ENCODE assay signal across 9 cellular contexts in genomic region chr11:118883368-118884071, GRCh38. TPM values are rescaled to one million over a fixed set of nuclear protein-coding genes. Genes with fewer than 3 reads are reported as not detected.
DNase-seq lines count a peak whose midpoint lies in the region; ATAC-seq, FAIRE-seq and TF ChIP-seq lines count a peak whose summit lies in the region.
"Had no signal": no experiment of that assay in that cellular context is flagged by ENCODE, and none has a peak within 500 bp of the region (broad histone marks: within the 10 kb centered on the region; RNA-seq: fewer than 3 reads in every experiment).

A gene with protein sequence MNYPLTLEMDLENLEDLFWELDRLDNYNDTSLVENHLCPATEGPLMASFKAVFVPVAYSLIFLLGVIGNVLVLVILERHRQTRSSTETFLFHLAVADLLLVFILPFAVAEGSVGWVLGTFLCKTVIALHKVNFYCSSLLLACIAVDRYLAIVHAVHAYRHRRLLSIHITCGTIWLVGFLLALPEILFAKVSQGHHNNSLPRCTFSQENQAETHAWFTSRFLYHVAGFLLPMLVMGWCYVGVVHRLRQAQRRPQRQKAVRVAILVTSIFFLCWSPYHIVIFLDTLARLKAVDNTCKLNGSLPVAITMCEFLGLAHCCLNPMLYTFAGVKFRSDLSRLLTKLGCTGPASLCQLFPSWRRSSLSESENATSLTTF (plus strand): TSS chr11:118883892. CDS start chr11:118883942, 50 bp downstream.

- WGBS in K562 (ENCODE audit: insufficient coverage, low coverage, missing lambda C conversion rate): 39% methylated on average over 14 of the region's 16 CpGs

- no peak within 1 kb of the TSS for H3K4me2 ChIP-seq in K562 (ENCODE audit: insufficient read depth, low read length)

- no peak within 1 kb of the TSS for H2AFZ ChIP-seq in K562 (ENCODE audit: low read depth, low read length)

- no peak within 1 kb of the TSS for H3K4me3 ChIP-seq in CD8-positive, alpha-beta T cell (ENCODE audit: low read depth, low read length)
- H3K4me3 ChIP-seq in K562: no peak within 1 kb of the TSS

- H3K9ac ChIP-seq in K562 (ENCODE audit: insufficient read depth in 1 of 2, low read depth in 2 of 2, low read length in 2 of 2): peak within 1 kb of the TSS in 1 of 2 experiments; percentile 65; a peak in 1 of 4 replicates

- in situ Hi-C loops in K562 (cut with MboI): no loop called here

- no peak for TF ChIP-seq EP300 in K562 (IDR thresholded peaks at IDR 0.05; ENCODE audit: low read length)

- no peaks in the 10 kb centered on the region for H3K9me3 ChIP-seq in CD8-positive, alpha-beta T cell (ENCODE audit: low read length)
- no peaks in the 10 kb centered on the region for H3K9me3 ChIP-seq in K562 (replicated peaks; ENCODE audit: control insufficient read depth, insufficient read depth, low read depth, low read length)

- peak in 1 of 7 experiments; percentile 43 for DNase-seq in CD8-positive, alpha-beta T cell
- DNase-seq in K562 (ENCODE audit: extremely low read depth in 1 of 4, low spot score in 3 of 4): no peak
- no peak for DNase-seq in activated CD8-positive, alpha-beta memory T cell treated with anti-CD3 and anti-CD28 coated beads for 24 hours
- DNase-seq in NCI-H446 treated with DMSO at 0.1 percent for 48 hours (lab: John Stamatoyannopoulos, UW): no peak
- no peak for DNase-seq in effector CD8-positive, alpha-beta T cell (lab: John Stamatoyannopoulos, UW)

- no peak for TF ChIP-seq POLR2A in K562 (conservative IDR thresholded peaks at IDR 0.05)

- TF ChIP-seq CTCF in CD8-positive, alpha-beta T cell (IDR thresholded peaks at IDR 0.05): no peak
- TF ChIP-seq CTCF in K562 (IDR thresholded peaks at IDR 0.05 in 2 of 3, conservative IDR thresholded peaks at IDR 0.05 in 1 of 3; ENCODE audit: insufficient read depth in 2 of 3, low read depth in 1 of 3, low read length in 3 of 3): no peak

- H3K36me3 Mint-ChIP-seq in CD8-positive, alpha-beta T cell: no peaks in the 10 kb centered on the region
- peaks cover 10% of the 10 kb centered on the region for H3K36me3 Mint-ChIP-seq in IgD-negative memory B cell

- POLR2A ChIA-PET in CD8-positive, alpha-beta T cell (lab: Charles Lee): interaction anchor here (0.9 to 2.4 kb wide), 5 partner anchors 9 to 95 kb away, joined by 3 to 11 read pairs (median 6); no protein-coding TSS in a partner anchor
- POLR2A ChIA-PET in K562 (lab: Yijun Ruan, JAX): interaction anchor here (0.8 to 1.6 kb wide), 7 partner anchors 14 to 94 kb away, joined by 3 to 5 read pairs (median 3); no protein-coding TSS in a partner anchor

- H3K9me3 Mint-ChIP-seq in CD8-positive, alpha-beta T cell: no peaks in the 10 kb centered on the region
- no peaks in the 10 kb centered on the region for H3K9me3 Mint-ChIP-seq in IgD-negative memory B cell
- H3K9me3 Mint-ChIP-seq: nephron had no signal

- peaks cover 47% of the 10 kb centered on the region for H3K4me1 ChIP-seq in CD8-positive, alpha-beta T cell (ENCODE audit: insufficient read depth, low read length)
- H3K4me1 ChIP-seq in K562 (replicated peaks in 1 of 2; ENCODE audit: control insufficient read depth in 2 of 2, insufficient read depth in 2 of 2, low read length in 2 of 2): peaks cover 22 to 33% of the 10 kb centered on the region in 2 experiments

- CTCF ChIA-PET in CD8-positive, alpha-beta T cell (lab: Charles Lee): interaction anchor here (0.7 to 2.5 kb wide), 5 partner anchors 11 to 116 kb away, joined by 3 to 11 read pairs (median 5); partner anchors contain the start of gene UPK2
- CTCF ChIA-PET in K562 (lab: Yijun Ruan, JAX; ENCODE audit: low intra/inter-chr PET ratio): no interaction called here

- peaks cover 71% of the 10 kb centered on the region for H3K4me1 Mint-ChIP-seq in CD8-positive, alpha-beta T cell (ENCODE audit: low read depth)
- peaks cover 20 to 44% (median 41%) of the 10 kb centered on the region in 3 donors for H3K4me1 Mint-ChIP-seq in IgD-negative memory B cell

- H3K4me3 Mint-ChIP-seq in CD8-positive, alpha-beta T cell: peak within 1 kb of the TSS; percentile 63
- H3K4me3 Mint-ChIP-seq in IgD-negative memory B cell: peak within 1 kb of the TSS; percentile 92 to 99 (median 96)
- H3K4me3 Mint-ChIP-seq: nephron had no signal

- H4K20me1 ChIP-seq in K562 (replicated peaks; ENCODE audit: control insufficient read depth, insufficient read depth, low read length): no peaks in the 10 kb centered on the region

- peak; percentile 45 for ATAC-seq in CD8-positive, alpha-beta T cell
- ATAC-seq in GM21381 (IDR thresholded peaks at IDR 0.05; ENCODE audit: unreplicated experiment) (peak; percentile 67), K562 (no peak), GM19467 (IDR thresholded peaks at IDR 0.05; ENCODE audit: unreplicated experiment) (no peak)

- no peaks in the 10 kb centered on the region for H3K79me2 ChIP-seq in K562 (ENCODE audit: control insufficient read depth, insufficient read depth, low read length)

- H3K27me3 Mint-ChIP-seq in CD8-positive, alpha-beta T cell (ENCODE audit: low read depth): no peaks in the 10 kb centered on the region
- H3K27me3 Mint-ChIP-seq in IgD-negative memory B cell: peaks cover 2% of the 10 kb centered on the region

- no peak for FAIRE-seq in K562 (lab: Jason Lieb, UNC)

- no TSS peak for BruUV-seq in K562 (replicated peaks; lab: Mats Ljungman, UMichigan)

- H3K27me3 ChIP-seq in CD8-positive, alpha-beta T cell (ENCODE audit: insufficient read depth, low read length): no peaks in the 10 kb centered on the region
- no peaks in the 10 kb centered on the region for H3K27me3 ChIP-seq in K562 (ENCODE audit: control insufficient read depth in 2 of 2, insufficient read depth in 2 of 2, low read length in 2 of 2)

- H3K9me1 ChIP-seq in K562 (ENCODE audit: control insufficient read depth, insufficient read depth, low read length): no peaks in the 10 kb centered on the region

- H3K27ac Mint-ChIP-seq in CD8-positive, alpha-beta T cell: peak within 1 kb of the TSS; percentile 62
- H3K27ac Mint-ChIP-seq in IgD-negative memory B cell: peak within 1 kb of the TSS; percentile 92 to 98 (median 97)
- H3K27ac Mint-ChIP-seq: nephron had no signal

- H3K36me3 ChIP-seq in CD8-positive, alpha-beta T cell (ENCODE audit: insufficient read depth, low read length): no peaks in the 10 kb centered on the region
- no peaks in the 10 kb centered on the region for H3K36me3 ChIP-seq in K562 (ENCODE audit: control insufficient read depth, insufficient read depth, low read length)

- no peak for TF ChIP-seq RAD21 in K562 (CRISPR knock-in tag; conservative IDR thresholded peaks at IDR 0.05 in 1 of 2, IDR thresholded peaks at IDR 0.05 in 1 of 2)

- intact Hi-C loops in CD8-positive, alpha-beta T cell (cut with DNase I, micrococcal nuclease): loop anchor here in 1 of 2 experiments (5.0 kb wide), 1 partner anchor 51 kb away; no protein-coding TSS in a partner anchor
- intact Hi-C loops in K562 (cut with micrococcal nuclease): no loop called here

- no peak within 1 kb of the TSS for H3K27ac ChIP-seq in CD8-positive, alpha-beta T cell (ENCODE audit: low read depth, low read length)
- H3K27ac ChIP-seq in K562 (ENCODE audit: extremely low read depth, low read depth, low read length): no peak within 1 kb of the TSS

TF ChIP-seq in K562, 482 proteins besides CTCF, POLR2A, EP300 and RAD21 (continues in another document):
- no peak for TF ChIP-seq CBX1 (IDR thresholded peaks at IDR 0.05; ENCODE audit: low read depth)
- no peak for TF ChIP-seq SAFB2 (IDR thresholded peaks at IDR 0.05; ENCODE audit: borderline replicate concordance, low read depth, low read length, severe bottlenecking)
- no peak for TF ChIP-seq FOXO4 (CRISPR knock-in tag; IDR thresholded peaks at IDR 0.05)

RNA-seq across cellular contexts. Expression of the gene that starts here (rescaled TPM):
- total RNA-seq in CD8-positive, alpha-beta T cell: 1 to 10 TPM; 7.6 to 8.0 TPM
- 93.4 TPM for polyA plus RNA-seq in IgD-negative memory B cell
- not detected in 2 replicates for total RNA-seq in K562 (2011; cell fraction: chromatin; rRNA removed; ENCODE audit: low replicate concordance)
- not detected in 2 replicates for total RNA-seq in K562 (2011; cell fraction: nucleolus; rRNA removed)
- total RNA-seq in K562 (2011; cell fraction: nucleoplasm; rRNA removed): not detected in 2 replicates
- not detected in 2 replicates for total RNA-seq in K562 (2014; rRNA removed)
- not detected in 2 replicates for total RNA-seq in K562 (2014; rRNA removed; fragmentation: Illumina TruSeq; extraction: Trizol)
- not detected in 2 replicates for total RNA-seq in K562 (2015; rRNA removed; fragmentation: Illumina TruSeq; extraction: Trizol)
- total RNA-seq in K562 (2021): 0.04 TPM in 1 of 2 replicates, not detected in the other
- polyA plus RNA-seq in K562 (2011; rRNA removed): not detected in 2 replicates
- polyA plus RNA-seq in K562 (2011; cell fraction: cytosol; rRNA removed): 0.03 TPM in 1 of 2 replicates, not detected in the other
- not detected in 2 replicates for polyA plus RNA-seq in K562 (2011; cell fraction: nucleus; rRNA removed)
- polyA plus RNA-seq in K562 (2012): not detected in 2 replicates
- polyA plus RNA-seq in K562 (2014; fragmentation: Illumina TruSeq; extraction: Trizol): not detected in 2 replicates
- polyA plus RNA-seq in K562 (2014; fragmentation: Nextera tagmentation; extraction: Ambion mirVana): under 1 TPM; 0.03 to 0.06 TPM
- polyA plus RNA-seq in K562 (2014; rRNA removed): not detected in 2 replicates
- polyA minus RNA-seq in K562 (2011; rRNA and poly(A)+ RNA removed): not detected in 2 replicates
- not detected in 2 replicates for polyA minus RNA-seq in K562 (2011; cell fraction: cytosol; rRNA and poly(A)+ RNA removed)
- polyA minus RNA-seq in K562 (2011; cell fraction: nucleus; rRNA and poly(A)+ RNA removed): not detected in 2 replicates

Comparison
In these comparisons a context has a peak if more than half of its experiments do, and no peak if none do; other contexts are left out.
1. RNA of the gene that starts here (total RNA-seq): 7.6 to 8.0 TPM in CD8-positive, alpha-beta T cell; 0.04 TPM in K562; every median in the first group is over 4 times any median in the second.
2. RNA of the gene that starts here (polyA plus RNA-seq): 93.4 TPM in IgD-negative memory B cell (single experiment); 0.03 to 0.06 TPM in K562; every median in the first group is over 10 times any median in the second.
3. ATAC-seq: peak in CD8-positive, alpha-beta T cell (single experiment) and GM21381 (single experiment); none in K562 (single experiment) and GM19467 (single experiment).